In the genomic region with DNA sequence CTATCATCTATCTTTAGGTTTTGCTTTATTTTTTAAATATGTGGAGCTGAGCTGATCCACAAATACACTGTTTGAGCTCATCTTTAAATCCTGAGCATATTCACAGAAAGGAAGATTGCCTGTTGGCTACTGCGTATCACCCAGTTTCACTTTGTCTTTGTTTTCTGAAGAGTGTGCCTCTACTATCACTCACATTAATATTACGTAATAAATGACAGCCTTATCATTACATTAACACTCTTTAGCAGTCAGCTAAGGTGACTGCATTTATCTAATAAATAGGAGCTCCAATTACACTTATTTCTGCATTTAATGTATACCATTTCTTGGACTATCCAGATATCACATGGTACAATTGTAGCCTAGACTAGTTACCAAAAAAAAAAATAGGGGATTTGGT, we compare ENCODE assay signal across 16 cellular contexts.
DNase-seq lines count a peak whose midpoint lies in the region; TF ChIP-seq lines count a peak whose summit lies in the region.
"Had no signal": no experiment of that assay in that cellular context is flagged by ENCODE, and none has a peak within 500 bp of the region (broad histone marks: within the 10 kb centered on the region; RNA-seq: fewer than 3 reads in every experiment).

No MANE protein-coding gene starts in this region.

- H3K9ac ChIP-seq in neuronal stem cell (ENCODE audit: low read depth, low read length, poor library complexity): no peak overlapping the region

- intact Hi-C loops in dorsolateral prefrontal cortex (cut with DNase I): loop anchor here (10.0 kb wide), 2 partner anchors 94 to 154 kb away; no protein-coding TSS in a partner anchor

- no peaks in the 10 kb centered on the region for H3K79me1 ChIP-seq in neuronal stem cell (ENCODE audit: low read depth, low read length)

- no peak overlapping the region for H3K23ac ChIP-seq in neuronal stem cell (ENCODE audit: low read depth, low read length, poor library complexity)

- peak; percentile 20 for DNase-seq in OCI-M1 (lab: John Stamatoyannopoulos, UW)
- no peak for DNase-seq in dorsolateral prefrontal cortex
- DNase-seq in neuronal stem cell (ENCODE audit: low spot score): no peak
- no peak for DNase-seq in activated naive CD4-positive, alpha-beta T cell treated with anti-CD3 and anti-CD28 coated beads, Interleukin-2, amount 10 ng/mL, durations not matched to agents 7 days and 5 days
- DNase-seq in EL: no peak
- no peak for DNase-seq in RKO (ENCODE audit: low spot score)
- DNase-seq in GM10248 (ENCODE audit: extremely low spot score): no peak
- DNase-seq: AML-193; Caco-2; CD4-positive, alpha-beta T cell; GDM1; GOT3; H9 had no signal

- no peak overlapping the region for H2BK5ac ChIP-seq in neuronal stem cell (ENCODE audit: low read length)

- H2AK5ac ChIP-seq in neuronal stem cell (ENCODE audit: low read depth, low read length): no peak overlapping the region

- no peak overlapping the region for H3K27ac Mint-ChIP-seq in activated naive CD4-positive, alpha-beta T cell treated with anti-CD3 and anti-CD28 coated beads, Interleukin-2, amount 10 ng/mL, durations not matched to agents 7 days and 5 days
- H3K27ac Mint-ChIP-seq: CD4-positive, alpha-beta T cell; H9 had no signal

- CTCF ChIA-PET in activated naive CD4-positive, alpha-beta T cell treated with anti-CD3 and anti-CD28 coated beads, Interleukin-2, amount 10 ng/mL, durations not matched to agents 7 days and 5 days (lab: Charles Lee): no interaction called here
- CTCF ChIA-PET in GM10248 (lab: Yijun Ruan, JAX): no interaction called here

- H3K4me1 ChIP-seq in ACC112 (ENCODE audit: control insufficient read depth, insufficient read depth, low read length, unreplicated experiment) (peaks cover 26% of the 10 kb centered on the region), neuronal stem cell (ENCODE audit: control insufficient read depth in 2 of 2, insufficient read depth in 1 of 2, low read depth in 1 of 2, low read length in 2 of 2) (no peaks in the 10 kb centered on the region)
- H3K4me1 ChIP-seq: Caco-2 had no signal

- no peaks in the 10 kb centered on the region for H3K79me2 ChIP-seq in ACC112 (ENCODE audit: control insufficient read depth, insufficient read depth, low read length, unreplicated experiment)

- H3K4me3 Mint-ChIP-seq in activated naive CD4-positive, alpha-beta T cell treated with anti-CD3 and anti-CD28 coated beads, Interleukin-2, amount 10 ng/mL, durations not matched to agents 7 days and 5 days: no peak overlapping the region
- H3K4me3 Mint-ChIP-seq: CD4-positive, alpha-beta T cell; H9 had no signal

- no peaks in the 10 kb centered on the region for H3K9me3 ChIP-seq in neuronal stem cell (replicated peaks in 1 of 2; ENCODE audit: control insufficient read depth in 2 of 2, insufficient read depth in 1 of 2, low read depth in 1 of 2, low read length in 2 of 2)
- H3K9me3 ChIP-seq: Caco-2 had no signal

- no peaks in the 10 kb centered on the region for H3K36me3 Mint-ChIP-seq in activated naive CD4-positive, alpha-beta T cell treated with anti-CD3 and anti-CD28 coated beads, Interleukin-2, amount 10 ng/mL, durations not matched to agents 7 days and 5 days

- H3K4me3 ChIP-seq in ACC112 (ENCODE audit: low read depth, low read length) (peak overlapping the region; percentile 20; the same call in 1 of the 2 replicates), dorsolateral prefrontal cortex (peak overlapping the region in 38 of 59 donors; percentile 0 to 51 (median 19)), neuronal stem cell (ENCODE audit: low read length in 2 of 2) (no peak overlapping the region)
- H3K4me3 ChIP-seq: K562 had no signal

- H2AFZ ChIP-seq in ACC112 (ENCODE audit: low read length, unreplicated experiment) (peak overlapping the region; percentile 6), neuronal stem cell (ENCODE audit: low read length) (peak overlapping the region; percentile 24)

- H3K4me1 Mint-ChIP-seq in activated naive CD4-positive, alpha-beta T cell treated with anti-CD3 and anti-CD28 coated beads, Interleukin-2, amount 10 ng/mL, durations not matched to agents 7 days and 5 days: no peaks in the 10 kb centered on the region

- no peak overlapping the region for H2BK120ac ChIP-seq in neuronal stem cell (ENCODE audit: low read depth, low read length)

- WGBS in neuronal stem cell (ENCODE audit: extremely low coverage in 2 of 2, insufficient read length in 2 of 2, insufficient replicate concordance in 1 of 2), 2 donors: no CpG with 5 or more reads among the region's 2 CpGs

- no peak overlapping the region for H4K8ac ChIP-seq in neuronal stem cell (ENCODE audit: low read depth, low read length)

- no peak overlapping the region for H2BK15ac ChIP-seq in neuronal stem cell (ENCODE audit: low read length)

- TF ChIP-seq CTCF in dorsolateral prefrontal cortex (IDR thresholded peaks at IDR 0.05 in 54 of 56, conservative IDR thresholded peaks at IDR 0.05 in 2 of 56; ENCODE audit: low read depth in 1 of 56, partially characterized antibody in 56 of 56): no peak
- no peak for TF ChIP-seq CTCF in GM10248 (IDR thresholded peaks at IDR 0.05; ENCODE audit: control extremely low read depth, extremely low read depth, low read depth, missing control alignments)

- no peak overlapping the region for H2BK12ac ChIP-seq in neuronal stem cell (ENCODE audit: low read length)

- H3K14ac ChIP-seq in neuronal stem cell (ENCODE audit: low read length): no peak overlapping the region

- H3K27ac ChIP-seq in ACC112 (ENCODE audit: low read depth, low read length) (no peak overlapping the region), dorsolateral prefrontal cortex (peak overlapping the region in 16 of 59 donors; percentile 1 to 55 (median 18)), neuronal stem cell (replicated peaks; ENCODE audit: low read length) (no peak overlapping the region)
- H3K27ac ChIP-seq: C4-2B had no signal

- no peaks in the 10 kb centered on the region for H3K27me3 ChIP-seq in ACC112 (ENCODE audit: insufficient read depth, low read length)
- no peaks in the 10 kb centered on the region for H3K27me3 ChIP-seq in dorsolateral prefrontal cortex
- H3K27me3 ChIP-seq in neuronal stem cell (ENCODE audit: control insufficient read depth in 3 of 3, insufficient read depth in 3 of 3, low read depth in 1 of 3, low read length in 3 of 3): no peaks in the 10 kb centered on the region

- no peak overlapping the region for H3K4ac ChIP-seq in neuronal stem cell (ENCODE audit: low read length)

- no peaks in the 10 kb centered on the region for H3K27me3 Mint-ChIP-seq in activated naive CD4-positive, alpha-beta T cell treated with anti-CD3 and anti-CD28 coated beads, Interleukin-2, amount 10 ng/mL, durations not matched to agents 7 days and 5 days
- H3K27me3 Mint-ChIP-seq: CD4-positive, alpha-beta T cell had no signal

- H3K4me2 ChIP-seq in neuronal stem cell (ENCODE audit: insufficient read depth, low read length, poor library complexity, severe bottlenecking): no peak overlapping the region

- no peaks in the 10 kb centered on the region for H3K36me3 ChIP-seq in ACC112 (ENCODE audit: insufficient read depth, low read length)
- H3K36me3 ChIP-seq in neuronal stem cell (replicated peaks in 1 of 2; ENCODE audit: control insufficient read depth in 2 of 2, insufficient read depth in 2 of 2, low read length in 2 of 2): no peaks in the 10 kb centered on the region

- H3K18ac ChIP-seq in neuronal stem cell (ENCODE audit: low read length): no peak overlapping the region

- H3K9me3 Mint-ChIP-seq in activated naive CD4-positive, alpha-beta T cell treated with anti-CD3 and anti-CD28 coated beads, Interleukin-2, amount 10 ng/mL, durations not matched to agents 7 days and 5 days: no peaks in the 10 kb centered on the region
- H3K9me3 Mint-ChIP-seq: H9 had no signal

- no peak overlapping the region for H4K91ac ChIP-seq in neuronal stem cell (ENCODE audit: low read depth, low read length, poor library complexity)

- POLR2A ChIA-PET in GM10248 (lab: Yijun Ruan, JAX): no interaction called here

Comparison
In these comparisons a context has a peak if more than half of its experiments do, and no peak if none do; other contexts are left out.
1. H3K4me3 ChIP-seq: peak in ACC112 (single experiment) and dorsolateral prefrontal cortex (38 of 59); none in neuronal stem cell (0 of 2).